1 cellular context compared by ENCODE assay signal in genomic region chr5:115419794-115420585, GRCh38.
TF ChIP-seq lines count a peak whose summit lies in the region.

No MANE protein-coding gene starts in this region.

TF ChIP-seq in GM23338, 12 proteins besides CTCF, POLR2A, EP300 and RAD21 (continued from another document):
- TF ChIP-seq CREB1 (CRISPR knock-in tag; IDR thresholded peaks at IDR 0.05; ENCODE audit: low read depth) (no peak), EZH2 (IDR thresholded peaks at IDR 0.05; ENCODE audit: low read depth, unreplicated experiment) (no peak), ZNF114 (CRISPR knock-in tag; IDR thresholded peaks at IDR 0.05) (no peak), ZNF331 (CRISPR knock-in tag; IDR thresholded peaks at IDR 0.05; ENCODE audit: low read depth) (no peak), STAT1 (IDR thresholded peaks at IDR 0.05; ENCODE audit: unreplicated experiment) (no peak), NANOG (IDR thresholded peaks at IDR 0.05; ENCODE audit: borderline replicate concordance) (no peak), EZH2phosphoT487 (IDR thresholded peaks at IDR 0.05; ENCODE audit: unreplicated experiment) (no peak), POLR2AphosphoS5 (IDR thresholded peaks at IDR 0.05; ENCODE audit: low read depth) (no peak), ZNF462 (CRISPR knock-in tag; IDR thresholded peaks at IDR 0.05) (no peak)
